In genomic region chr13:106916329-106916728, GRCh38 we compare ENCODE assay signal across 17 cellular contexts.
DNase-seq lines count a peak whose midpoint lies in the region; ATAC-seq, FAIRE-seq and TF ChIP-seq lines count a peak whose summit lies in the region.
"Had no signal": no experiment of that assay in that cellular context is flagged by ENCODE, and none has a peak within 500 bp of the region (broad histone marks: within the 10 kb centered on the region; RNA-seq: fewer than 3 reads in every experiment).

No MANE protein-coding gene starts in this region.

- DNase-seq in right lobe of liver (no peak), HepG2 (ENCODE audit: low spot score) (no peak), chondrocyte (ENCODE audit: low spot score) (no peak), natural killer cell (no peak), vagina (ENCODE audit: extremely low spot score in 2 of 2) (no peak), RKO (ENCODE audit: low spot score) (no peak), NCI-H69 (lab: John Stamatoyannopoulos, UW) (no peak)
- DNase-seq: activated B cell treated with CpG ODN at 0.5 μM for 24 hours; activated naive CD4-positive, alpha-beta T cell treated with anti-CD3 and anti-CD28 coated beads, Interleukin-2, amount 10 ng/mL, durations not matched to agents 7 days and 5 days; central memory CD4-positive, alpha-beta T cell; DMS153; erythroblast; NCI-H1694 treated with DMSO at 0.1 percent for 48 hours; NCI-H510A treated with DMSO at 0.1 percent for 48 hours; stimulated activated naive CD8-positive, alpha-beta T cell treated with anti-CD3 and anti-CD28 coated beads, Interleukin-15, Interleukin-2, amounts not matched to agents 100 U/mL and 50 U/mL, for 24 hours had no signal

- H3K27me3 ChIP-seq in right lobe of liver (no peaks in the 10 kb centered on the region), HepG2 (ENCODE audit: control insufficient read depth in 1 of 2, insufficient read depth in 2 of 2, low read length in 2 of 2) (peaks cover 0 to 6% of the 10 kb centered on the region in 2 experiments; a peak in 2 of 5 replicates), vagina (no peaks in the 10 kb centered on the region)

- H3K27ac ChIP-seq in right lobe of liver (peak overlapping the region in 2 of 3 donors; percentile 42 to 85), HepG2 (ENCODE audit: extremely low read length, insufficient read depth, low read length) (no peak overlapping the region), vagina (peak overlapping the region; percentile 89)

- H3K4me2 ChIP-seq in HepG2 (ENCODE audit: low read depth, low read length), result no peak overlapping the region

- intact Hi-C loops in right lobe of liver (cut with DNase I) (loop anchor here in 1 of 2 donors (10.0 kb wide), 1 partner anchor 208 kb away; no protein-coding TSS in a partner anchor), HepG2 (cut with micrococcal nuclease; ENCODE audit: unreplicated experiment) (loop anchor here (5.0 to 10.0 kb wide), 3 partner anchors 364 to 832 kb away; partner anchors contain the start of gene EFNB2), natural killer cell (cut with micrococcal nuclease) (no loop called here), vagina (cut with DNase I) (loop anchor here (10.0 kb wide), 1 partner anchor 382 kb away; the partner anchor contains the start of gene EFNB2)

- no peaks in the 10 kb centered on the region for H3K79me2 ChIP-seq in HepG2 (ENCODE audit: insufficient read depth, low read length)

- H3K36me3 ChIP-seq in right lobe of liver, result no peaks in the 10 kb centered on the region
- H3K36me3 ChIP-seq in HepG2 (replicated peaks in 1 of 2; ENCODE audit: control insufficient read depth in 1 of 2, insufficient read depth in 2 of 2, low read length in 2 of 2), result no peaks in the 10 kb centered on the region
- no peaks in the 10 kb centered on the region for H3K36me3 ChIP-seq in vagina

- peaks cover 8% of the 10 kb centered on the region for H3K27me3 Mint-ChIP-seq in chondrocyte (ENCODE audit: low read depth)
- peaks cover 5 to 37% of the 10 kb centered on the region in 2 donors for H3K27me3 Mint-ChIP-seq in natural killer cell (ENCODE audit: low read depth in 2 of 2)

- TF ChIP-seq POLR2A in right lobe of liver (IDR thresholded peaks at IDR 0.05), result no peak
- TF ChIP-seq POLR2A in HepG2 (IDR thresholded peaks at IDR 0.05; ENCODE audit: insufficient read depth in 1 of 2, low read depth in 2 of 2, low read length in 2 of 2), result no peak
- no peak for TF ChIP-seq POLR2A in vagina (IDR thresholded peaks at IDR 0.05)

- no peak overlapping the region for H2AFZ ChIP-seq in HepG2 (ENCODE audit: low read length)

- H3K27ac Mint-ChIP-seq in chondrocyte (ENCODE audit: unreplicated experiment), result peak overlapping the region; percentile 10
- H3K27ac Mint-ChIP-seq in natural killer cell, result no peak overlapping the region
- H3K27ac Mint-ChIP-seq: activated B cell treated with CpG ODN at 0.5 μM for 24 hours; activated naive CD4-positive, alpha-beta T cell treated with anti-CD3 and anti-CD28 coated beads, Interleukin-2, amount 10 ng/mL, durations not matched to agents 7 days and 5 days had no signal

- no peaks in the 10 kb centered on the region for H3K36me3 Mint-ChIP-seq in chondrocyte (ENCODE audit: low read depth)
- H3K36me3 Mint-ChIP-seq in natural killer cell, result no peaks in the 10 kb centered on the region
- H3K36me3 Mint-ChIP-seq: activated naive CD4-positive, alpha-beta T cell treated with anti-CD3 and anti-CD28 coated beads, Interleukin-2, amount 10 ng/mL, durations not matched to agents 7 days and 5 days had no signal

- peaks cover 16% of the 10 kb centered on the region for H3K4me1 Mint-ChIP-seq in chondrocyte (ENCODE audit: low read depth)
- peaks cover 7% of the 10 kb centered on the region in 2 donors for H3K4me1 Mint-ChIP-seq in natural killer cell

- no peak overlapping the region for H3K4me3 Mint-ChIP-seq in chondrocyte (ENCODE audit: unreplicated experiment)
- H3K4me3 Mint-ChIP-seq in natural killer cell, result peak overlapping the region; percentile 71
- H3K4me3 Mint-ChIP-seq: activated B cell treated with CpG ODN at 0.5 μM for 24 hours had no signal

- no peak for TF ChIP-seq EP300 in HepG2 (IDR thresholded peaks at IDR 0.05; ENCODE audit: low read depth in 2 of 2, low read length in 2 of 2)
- TF ChIP-seq EP300 in HepG2 (CRISPR knock-in tag; IDR thresholded peaks at IDR 0.05; ENCODE audit: borderline replicate concordance), result no peak

- BruUV-seq in HepG2 (replicated peaks; lab: Mats Ljungman, UMichigan), result no TSS peak

- WGBS in right lobe of liver (ENCODE audit: insufficient coverage, low coverage, low lambda C conversion rate, missing lambda C conversion rate), result 71% methylated on average over 10 of the region's 11 CpGs
- 68% methylated on average over 10 of the region's 11 CpGs for WGBS in HepG2 (ENCODE audit: low lambda C conversion rate)

- ATAC-seq in right lobe of liver, result no peak
- no peak for ATAC-seq in HepG2
- no peak for ATAC-seq in natural killer cell
- no peak for ATAC-seq in esophagus mucosa
- ATAC-seq: stimulated activated naive CD8-positive, alpha-beta T cell treated with anti-CD3 and anti-CD28 coated beads, Interleukin-15, Interleukin-2, amounts not matched to agents 100 U/mL and 50 U/mL, for 24 hours had no signal

- CTCF ChIA-PET in HepG2 (lab: Yijun Ruan, JAX; ENCODE audit: low intra/inter-chr PET ratio, low total read pairs), result no interaction called here

- TF ChIP-seq RAD21 in HepG2 (CRISPR knock-in tag; IDR thresholded peaks at IDR 0.05), result no peak

- no peak for FAIRE-seq in HepG2 (lab: Jason Lieb, UNC)

- H3K4me3 ChIP-seq in right lobe of liver, result no peak overlapping the region
- H3K4me3 ChIP-seq in HepG2 (replicated peaks in 1 of 3; ENCODE audit: insufficient read depth in 1 of 3, low read depth in 2 of 3, low read length in 3 of 3), result no peak overlapping the region
- H3K4me3 ChIP-seq in vagina, result no peak overlapping the region
- H3K4me3 ChIP-seq: lung had no signal

- H4K20me1 ChIP-seq in HepG2 (ENCODE audit: insufficient read depth, low read length), result no peaks in the 10 kb centered on the region

- H3K9me3 ChIP-seq in right lobe of liver (no peaks in the 10 kb centered on the region), HepG2 (ENCODE audit: low read length) (no peaks in the 10 kb centered on the region), vagina (no peaks in the 10 kb centered on the region)

- H3K9me3 Mint-ChIP-seq in chondrocyte (ENCODE audit: low read depth), result no peaks in the 10 kb centered on the region
- no peaks in the 10 kb centered on the region for H3K9me3 Mint-ChIP-seq in natural killer cell
- H3K9me3 Mint-ChIP-seq: activated B cell treated with CpG ODN at 0.5 μM for 24 hours; activated naive CD4-positive, alpha-beta T cell treated with anti-CD3 and anti-CD28 coated beads, Interleukin-2, amount 10 ng/mL, durations not matched to agents 7 days and 5 days had no signal

- H3K9ac ChIP-seq in HepG2 (ENCODE audit: insufficient read depth, low read depth, low read length), result no peak overlapping the region

- H3K4me1 ChIP-seq in right lobe of liver, result no peaks in the 10 kb centered on the region
- H3K4me1 ChIP-seq in HepG2 (ENCODE audit: insufficient read depth, low read length), result peaks cover 6% of the 10 kb centered on the region; the same call in 1 of the 2 replicates
- H3K4me1 ChIP-seq in vagina, result no peaks in the 10 kb centered on the region

- POLR2A ChIA-PET in HepG2 (lab: Yijun Ruan, JAX), result no interaction called here

- in situ Hi-C loops in HepG2 (cut with HindIII; ENCODE audit: extremely low pct_ligation_motif_present, low pct_unique_long_range_greater_than_20kb), result no loop called here

- no peak for TF ChIP-seq CTCF in right lobe of liver (IDR thresholded peaks at IDR 0.05)
- TF ChIP-seq CTCF in HepG2 (CRISPR knock-in tag; IDR thresholded peaks at IDR 0.05), result no peak
- TF ChIP-seq CTCF in chondrocyte (IDR thresholded peaks at IDR 0.05), result no peak
- TF ChIP-seq CTCF in natural killer cell (IDR thresholded peaks at IDR 0.05), result no peak
- TF ChIP-seq CTCF in vagina (IDR thresholded peaks at IDR 0.05), result no peak

TF ChIP-seq in HepG2, 621 proteins besides CTCF, POLR2A, EP300 and RAD21:
- TF ChIP-seq RXRB (CRISPR knock-in tag; IDR thresholded peaks at IDR 0.05; ENCODE audit: borderline replicate concordance), result no peak
- TF ChIP-seq FOXA1 (IDR thresholded peaks at IDR 0.05), result no peak
- no peak for TF ChIP-seq FOXA1 (CRISPR knock-in tag; IDR thresholded peaks at IDR 0.05)
- TF ChIP-seq THAP9 (CRISPR knock-in tag; IDR thresholded peaks at IDR 0.05; ENCODE audit: borderline replicate concordance), result no peak
- no peak for TF ChIP-seq CBX2 (IDR thresholded peaks at IDR 0.05; ENCODE audit: low read depth, low read length)
- TF ChIP-seq CBX2 (CRISPR knock-in tag; IDR thresholded peaks at IDR 0.05; ENCODE audit: low read depth), result no peak
- TF ChIP-seq KDM6A (CRISPR knock-in tag; IDR thresholded peaks at IDR 0.05; ENCODE audit: low read depth), result no peak
- no peak for TF ChIP-seq THAP11 (CRISPR knock-in tag; IDR thresholded peaks at IDR 0.05)
- TF ChIP-seq JUND (CRISPR knock-in tag; IDR thresholded peaks at IDR 0.05), result no peak
- TF ChIP-seq, protein P1, sequence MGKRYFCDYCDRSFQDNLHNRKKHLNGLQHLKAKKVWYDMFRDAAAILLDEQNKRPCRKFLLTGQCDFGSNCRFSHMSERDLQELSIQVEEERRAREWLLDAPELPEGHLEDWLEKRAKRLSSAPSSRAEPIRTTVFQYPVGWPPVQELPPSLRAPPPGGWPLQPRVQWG (CRISPR knock-in tag; IDR thresholded peaks at IDR 0.05; ENCODE audit: borderline replicate concordance, low read depth), result no peak
- TF ChIP-seq ZNF296 (CRISPR knock-in tag; conservative IDR thresholded peaks at IDR 0.05), result no peak
- TF ChIP-seq ATM (IDR thresholded peaks at IDR 0.05; ENCODE audit: borderline replicate concordance), result no peak
- TF ChIP-seq ZNF674 (CRISPR knock-in tag; IDR thresholded peaks at IDR 0.05; ENCODE audit: low read depth), result no peak
TF ChIP-seq in HepG2: peak in this region for 0.
